In the genomic region with DNA sequence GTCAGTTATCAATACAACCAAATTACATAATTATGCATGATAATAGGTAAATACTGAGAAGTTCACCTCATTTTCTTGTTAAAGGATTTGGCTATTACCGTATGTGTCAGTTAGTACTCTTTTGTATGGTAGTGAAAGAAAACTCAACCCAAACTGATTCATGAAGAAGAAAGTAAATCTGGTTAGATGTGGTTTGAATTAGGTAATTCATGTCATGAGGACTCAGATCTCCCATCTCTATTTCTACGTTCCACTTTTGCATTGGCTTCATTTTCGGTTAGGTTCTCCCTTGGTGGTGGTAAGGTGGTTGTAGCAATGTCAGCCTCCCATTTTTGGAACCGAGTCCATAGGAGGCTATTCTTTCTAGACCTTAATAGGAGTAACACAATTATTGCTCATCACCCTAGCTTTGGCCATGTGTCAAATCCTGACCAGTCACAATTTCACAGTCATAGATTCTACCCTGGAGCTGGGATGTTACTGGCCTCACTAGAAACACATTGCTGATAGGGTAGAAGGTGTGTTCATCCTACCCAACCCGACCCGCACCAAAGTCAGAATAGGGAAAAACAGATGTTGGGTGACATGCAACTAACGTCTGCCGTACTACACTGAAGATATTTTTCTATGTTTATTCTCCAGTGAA, we compare ENCODE assay signal across 11 cellular contexts.
"Had no signal": no experiment of that assay in that cellular context is flagged by ENCODE, and none has a peak within 500 bp of the region (broad histone marks: within the 10 kb centered on the region; RNA-seq: fewer than 3 reads in every experiment).

No MANE protein-coding gene starts in this region.

- H3K27me3 ChIP-seq: sigmoid colon, spleen had no signal

- DNase-seq: activated CD4-positive, alpha-beta T cell treated with anti-CD3 and anti-CD28 coated beads, Interleukin-2, amount 10 ng/mL, durations not matched to agents 7 days and 5 days; activated effector memory CD4-positive, alpha-beta T cell treated with anti-CD3 and anti-CD28 coated beads, Interleukin-2, amount 50 U/mL, for 16 hours; effector memory CD4-positive, alpha-beta T cell; foreskin melanocyte; kidney glomerular epithelial cell; mesendoderm; sigmoid colon; spleen; T-helper 2 cell had no signal

- H3K4me3 ChIP-seq: sigmoid colon, spleen, thoracic aorta had no signal

- H3K27ac ChIP-seq: sigmoid colon, spleen, thoracic aorta had no signal

- ATAC-seq: WTC11 had no signal

- H3K36me3 ChIP-seq: sigmoid colon, thoracic aorta had no signal

- H3K9me3 ChIP-seq: sigmoid colon, spleen, thoracic aorta had no signal

- H3K4me1 ChIP-seq: sigmoid colon had no signal
